ENCODE assay signal across 21 cellular contexts in the genomic region with DNA sequence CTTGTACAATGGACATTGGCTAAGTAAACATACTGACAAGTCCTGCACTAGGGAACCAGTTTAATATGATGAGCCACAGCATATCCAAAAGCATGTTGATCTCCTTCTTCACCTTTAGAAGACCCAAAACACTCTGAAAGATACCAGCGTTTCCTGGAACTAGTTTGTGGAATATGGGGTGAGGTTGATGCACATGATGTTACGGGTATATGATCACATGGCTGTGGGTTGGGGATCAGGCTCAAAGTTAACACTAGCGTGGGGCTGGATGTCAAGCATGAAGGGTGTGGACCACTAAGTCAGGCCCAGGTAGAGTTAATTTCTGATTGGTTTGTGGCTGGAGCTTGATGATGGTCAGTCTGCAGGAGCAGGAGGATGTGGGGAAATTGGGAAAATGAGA. TPM values are rescaled to one million over a fixed set of nuclear protein-coding genes. Genes with fewer than 3 reads are reported as not detected.
DNase-seq lines count a peak whose midpoint lies in the region; ATAC-seq, FAIRE-seq and TF ChIP-seq lines count a peak whose summit lies in the region.
"Had no signal": no experiment of that assay in that cellular context is flagged by ENCODE, and none has a peak within 500 bp of the region (broad histone marks: within the 10 kb centered on the region; RNA-seq: fewer than 3 reads in every experiment).

No MANE protein-coding gene starts in this region.

- TF ChIP-seq RAD21 in K562 (CRISPR knock-in tag; conservative IDR thresholded peaks at IDR 0.05 in 1 of 2, IDR thresholded peaks at IDR 0.05 in 1 of 2) (no peak), HepG2 (CRISPR knock-in tag; IDR thresholded peaks at IDR 0.05) (no peak)

- H4K20me1 ChIP-seq in MM.1S (ENCODE audit: insufficient read depth, low read length) (no peaks in the 10 kb centered on the region), K562 (replicated peaks; ENCODE audit: control insufficient read depth, insufficient read depth, low read length) (peaks cover 53% of the 10 kb centered on the region), HepG2 (ENCODE audit: insufficient read depth, low read length) (no peaks in the 10 kb centered on the region)

- FAIRE-seq in K562 (lab: Jason Lieb, UNC) (no peak), HepG2 (lab: Jason Lieb, UNC) (no peak)

- no peaks in the 10 kb centered on the region for H3K9me2 ChIP-seq in MM.1S (replicated peaks; ENCODE audit: insufficient read depth, low read length)

- H3K9me3 Mint-ChIP-seq in activated CD4-positive, alpha-beta T cell treated with anti-CD3 and anti-CD28 coated beads, Interleukin-2, amount 10 ng/mL, durations not matched to agents 7 days and 5 days = no peaks in the 10 kb centered on the region
- H3K9me3 Mint-ChIP-seq in stimulated activated naive B cell treated with anti-CD40 and anti-IgM and Interleukin-4, amounts not matched to agents 10 μg/mL and 1 μg/mL and 100 μg/mL, for 72 hours = no peaks in the 10 kb centered on the region
- no peaks in the 10 kb centered on the region for H3K9me3 Mint-ChIP-seq in activated T-helper 17 cell treated with anti-CD3 and anti-CD28 coated beads, Interleukin-2, amount 50 U/mL, for 72 hours

- TF ChIP-seq POLR2A in K562 (conservative IDR thresholded peaks at IDR 0.05) (no peak), HepG2 (IDR thresholded peaks at IDR 0.05; ENCODE audit: insufficient read depth in 1 of 2, low read depth in 2 of 2, low read length in 2 of 2) (no peak)

- ATAC-seq in K562 (no peak), HepG2 (no peak)
- ATAC-seq in stimulated activated naive B cell treated with anti-CD40 and anti-IgM and Interleukin-4, amounts not matched to agents 10 μg/mL and 1 μg/mL and 100 μg/mL, for 72 hours (replicated peaks) = no peak
- no peak for ATAC-seq in activated T-helper 17 cell treated with anti-CD3 and anti-CD28 coated beads, Interleukin-2, amount 50 U/mL, for 72 hours (replicated peaks)
- ATAC-seq: PC-3 had no signal

- H3K79me2 ChIP-seq in MM.1S (ENCODE audit: low read length) (peaks cover 37% of the 10 kb centered on the region), K562 (ENCODE audit: control insufficient read depth, insufficient read depth, low read length) (no peaks in the 10 kb centered on the region), HepG2 (ENCODE audit: insufficient read depth, low read length) (no peaks in the 10 kb centered on the region)

- peaks cover 28% of the 10 kb centered on the region for H3K27me3 Mint-ChIP-seq in activated CD4-positive, alpha-beta T cell treated with anti-CD3 and anti-CD28 coated beads, Interleukin-2, amount 10 ng/mL, durations not matched to agents 7 days and 5 days
- no peaks in the 10 kb centered on the region for H3K27me3 Mint-ChIP-seq in stimulated activated naive B cell treated with anti-CD40 and anti-IgM and Interleukin-4, amounts not matched to agents 10 μg/mL and 1 μg/mL and 100 μg/mL, for 72 hours
- peaks cover 17% of the 10 kb centered on the region for H3K27me3 Mint-ChIP-seq in activated T-helper 17 cell treated with anti-CD3 and anti-CD28 coated beads, Interleukin-2, amount 50 U/mL, for 72 hours

- peak overlapping the region; percentile 98 for H3K27ac ChIP-seq in MM.1S (ENCODE audit: low read length)
- H3K27ac ChIP-seq in K562 (ENCODE audit: extremely low read depth, low read depth, low read length) = no peak overlapping the region
- no peak overlapping the region for H3K27ac ChIP-seq in HepG2 (ENCODE audit: extremely low read length, insufficient read depth, low read length)
- H3K27ac ChIP-seq: C4-2B, RWPE1, SJSA1 had no signal

- H3K9me3 ChIP-seq in MM.1S (replicated peaks; ENCODE audit: insufficient read depth, low read length) (no peaks in the 10 kb centered on the region), K562 (replicated peaks; ENCODE audit: control insufficient read depth, insufficient read depth, low read depth, low read length) (no peaks in the 10 kb centered on the region), HepG2 (ENCODE audit: low read length) (no peaks in the 10 kb centered on the region)
- H3K9me3 ChIP-seq: Caco-2, SJSA1 had no signal

- no peak overlapping the region for H3K4me2 ChIP-seq in MM.1S (ENCODE audit: low read depth, low read length)
- H3K4me2 ChIP-seq in K562 (ENCODE audit: insufficient read depth, low read length) = no peak overlapping the region
- H3K4me2 ChIP-seq in HepG2 (ENCODE audit: low read depth, low read length) = no peak overlapping the region

- H3K9ac ChIP-seq in MM.1S (ENCODE audit: low read length) = peak overlapping the region; percentile 100
- H3K9ac ChIP-seq in K562 (ENCODE audit: insufficient read depth in 1 of 2, low read depth in 2 of 2, low read length in 2 of 2) = no peak overlapping the region
- no peak overlapping the region for H3K9ac ChIP-seq in HepG2 (ENCODE audit: insufficient read depth, low read depth, low read length)

- under 1% methylated on average over 3 of the region's 3 CpGs for WGBS in K562 (ENCODE audit: insufficient coverage, low coverage, missing lambda C conversion rate)
- 27% methylated on average over 3 of the region's 3 CpGs for WGBS in HepG2 (ENCODE audit: low lambda C conversion rate)

- POLR2A ChIA-PET in activated CD4-positive, alpha-beta T cell treated with anti-CD3 and anti-CD28 coated beads, Interleukin-2, amount 10 ng/mL, durations not matched to agents 7 days and 5 days (lab: Charles Lee) = no interaction called here
- POLR2A ChIA-PET in K562 (lab: Yijun Ruan, JAX) (interaction anchor here (0.6 to 6.6 kb wide), 17 partner anchors 10 to 109 kb away, joined by 3 to 41 read pairs (median 4); partner anchors contain the start of gene IGLL5), HepG2 (lab: Yijun Ruan, JAX) (no interaction called here)

- peaks cover 70% of the 10 kb centered on the region for H3F3A ChIP-seq in MM.1S (ENCODE audit: insufficient read depth, low read length)

- no peak for TF ChIP-seq CTCF in MM.1S (IDR thresholded peaks at IDR 0.05; ENCODE audit: low read length)
- TF ChIP-seq CTCF in K562 (IDR thresholded peaks at IDR 0.05 in 2 of 3, conservative IDR thresholded peaks at IDR 0.05 in 1 of 3; ENCODE audit: insufficient read depth in 2 of 3, low read depth in 1 of 3, low read length in 3 of 3) = no peak
- TF ChIP-seq CTCF in HepG2 (CRISPR knock-in tag; IDR thresholded peaks at IDR 0.05) = no peak

- DNase-seq in activated CD4-positive, alpha-beta T cell treated with anti-CD3 and anti-CD28 coated beads, Interleukin-2, amount 10 ng/mL, durations not matched to agents 7 days and 5 days = no peak
- no peak for DNase-seq in activated CD4-positive, alpha-beta T cell treated with anti-CD3 and anti-CD28 coated beads for 4 hours
- DNase-seq in MM.1S (no peak), K562 (ENCODE audit: extremely low read depth in 1 of 4, low spot score in 3 of 4) (peak in 3 of 4 experiments; percentile 56 to 58 (median 56)), HepG2 (ENCODE audit: low spot score) (no peak)
- no peak for DNase-seq in stimulated activated naive B cell treated with anti-CD40 and anti-IgM and Interleukin-4, amounts not matched to agents 10 μg/mL and 1 μg/mL and 100 μg/mL, for 72 hours
- no peak for DNase-seq in stimulated activated CD4-positive, alpha-beta T cell treated with anti-CD3 and anti-CD28 coated beads, Interleukin-15, amount 100 ng/mL, for 24 hours
- DNase-seq: 8988T, DMS153, H7, NCI-H1092, NCI-H2107, NCI-H345, NCI-H526, PC-3 had no signal

- peak overlapping the region; percentile 99; the same call in 1 of the 2 replicates for H3K4me3 ChIP-seq in MM.1S (ENCODE audit: low read length)
- H3K4me3 ChIP-seq in K562 = no peak overlapping the region
- H3K4me3 ChIP-seq in HepG2 (replicated peaks in 1 of 3; ENCODE audit: insufficient read depth in 1 of 3, low read depth in 2 of 3, low read length in 3 of 3) = no peak overlapping the region
- H3K4me3 ChIP-seq: SJSA1 had no signal

- H3K27me3 ChIP-seq in MM.1S (replicated peaks; ENCODE audit: insufficient read depth, low read length) (no peaks in the 10 kb centered on the region), K562 (ENCODE audit: control insufficient read depth in 2 of 2, insufficient read depth in 2 of 2, low read length in 2 of 2) (peaks cover 13 to 47% of the 10 kb centered on the region in 2 experiments; a peak in 4 of 5 replicates), HepG2 (ENCODE audit: control insufficient read depth in 1 of 2, insufficient read depth in 2 of 2, low read length in 2 of 2) (peaks cover 3 to 37% of the 10 kb centered on the region in 2 experiments; a peak in 4 of 5 replicates)
- H3K27me3 ChIP-seq: SJSA1 had no signal

- H2AFZ ChIP-seq in MM.1S (ENCODE audit: low read length) (no peak overlapping the region), K562 (ENCODE audit: low read depth, low read length) (no peak overlapping the region), HepG2 (ENCODE audit: low read length) (no peak overlapping the region)

- H3K36me3 ChIP-seq in MM.1S (replicated peaks; ENCODE audit: insufficient read depth, low read length) (peaks cover 28% of the 10 kb centered on the region), K562 (ENCODE audit: control insufficient read depth, insufficient read depth, low read length) (no peaks in the 10 kb centered on the region), HepG2 (replicated peaks in 1 of 2; ENCODE audit: control insufficient read depth in 1 of 2, insufficient read depth in 2 of 2, low read length in 2 of 2) (no peaks in the 10 kb centered on the region)
- H3K36me3 ChIP-seq: SJSA1 had no signal

- H3K4me1 ChIP-seq in MM.1S (ENCODE audit: low read length) (peaks cover 47% of the 10 kb centered on the region), K562 (replicated peaks in 1 of 2; ENCODE audit: control insufficient read depth in 2 of 2, insufficient read depth in 2 of 2, low read length in 2 of 2) (no peaks in the 10 kb centered on the region), HepG2 (ENCODE audit: insufficient read depth, low read length) (no peaks in the 10 kb centered on the region)
- H3K4me1 ChIP-seq: Caco-2 had no signal

- in situ Hi-C loops in K562 (cut with MboI) (no loop called here), HepG2 (cut with HindIII; ENCODE audit: extremely low pct_ligation_motif_present, low pct_unique_long_range_greater_than_20kb) (no loop called here)

- H3K4me3 Mint-ChIP-seq in activated CD4-positive, alpha-beta T cell treated with anti-CD3 and anti-CD28 coated beads, Interleukin-2, amount 10 ng/mL, durations not matched to agents 7 days and 5 days = no peak overlapping the region
- H3K4me3 Mint-ChIP-seq in stimulated activated naive B cell treated with anti-CD40 and anti-IgM and Interleukin-4, amounts not matched to agents 10 μg/mL and 1 μg/mL and 100 μg/mL, for 72 hours = peak overlapping the region in 1 of 2 donors; percentile 28
- no peak overlapping the region for H3K4me3 Mint-ChIP-seq in activated T-helper 17 cell treated with anti-CD3 and anti-CD28 coated beads, Interleukin-2, amount 50 U/mL, for 72 hours

- H3K9me1 ChIP-seq in K562 (ENCODE audit: control insufficient read depth, insufficient read depth, low read length) = no peaks in the 10 kb centered on the region

- H3K36me3 Mint-ChIP-seq in activated CD4-positive, alpha-beta T cell treated with anti-CD3 and anti-CD28 coated beads, Interleukin-2, amount 10 ng/mL, durations not matched to agents 7 days and 5 days (ENCODE audit: low read depth) = no peaks in the 10 kb centered on the region
- peaks cover 9 to 18% of the 10 kb centered on the region in 2 donors for H3K36me3 Mint-ChIP-seq in stimulated activated naive B cell treated with anti-CD40 and anti-IgM and Interleukin-4, amounts not matched to agents 10 μg/mL and 1 μg/mL and 100 μg/mL, for 72 hours
- H3K36me3 Mint-ChIP-seq in activated T-helper 17 cell treated with anti-CD3 and anti-CD28 coated beads, Interleukin-2, amount 50 U/mL, for 72 hours (ENCODE audit: low read depth) = no peaks in the 10 kb centered on the region

- TF ChIP-seq EP300 in K562 (IDR thresholded peaks at IDR 0.05; ENCODE audit: low read length) (no peak), HepG2 (IDR thresholded peaks at IDR 0.05; ENCODE audit: low read depth in 2 of 2, low read length in 2 of 2) (no peak), HepG2 (CRISPR knock-in tag; IDR thresholded peaks at IDR 0.05; ENCODE audit: borderline replicate concordance) (no peak)

- peak overlapping the region; percentile 1 for H3K27ac Mint-ChIP-seq in activated CD4-positive, alpha-beta T cell treated with anti-CD3 and anti-CD28 coated beads, Interleukin-2, amount 10 ng/mL, durations not matched to agents 7 days and 5 days
- H3K27ac Mint-ChIP-seq in stimulated activated naive B cell treated with anti-CD40 and anti-IgM and Interleukin-4, amounts not matched to agents 10 μg/mL and 1 μg/mL and 100 μg/mL, for 72 hours = peak overlapping the region; percentile 48
- no peak overlapping the region for H3K27ac Mint-ChIP-seq in activated T-helper 17 cell treated with anti-CD3 and anti-CD28 coated beads, Interleukin-2, amount 50 U/mL, for 72 hours

- H3K4me1 Mint-ChIP-seq in activated CD4-positive, alpha-beta T cell treated with anti-CD3 and anti-CD28 coated beads, Interleukin-2, amount 10 ng/mL, durations not matched to agents 7 days and 5 days = peaks cover 5% of the 10 kb centered on the region
- H3K4me1 Mint-ChIP-seq in stimulated activated naive B cell treated with anti-CD40 and anti-IgM and Interleukin-4, amounts not matched to agents 10 μg/mL and 1 μg/mL and 100 μg/mL, for 72 hours = peaks cover 68 to 81% of the 10 kb centered on the region in 2 donors
- H3K4me1 Mint-ChIP-seq in activated T-helper 17 cell treated with anti-CD3 and anti-CD28 coated beads, Interleukin-2, amount 50 U/mL, for 72 hours = no peaks in the 10 kb centered on the region

- CTCF ChIA-PET in activated CD4-positive, alpha-beta T cell treated with anti-CD3 and anti-CD28 coated beads, Interleukin-2, amount 10 ng/mL, durations not matched to agents 7 days and 5 days (lab: Charles Lee) = interaction anchor here (1.1 to 2.8 kb wide), 4 partner anchors 13 to 108 kb away, joined by 3 to 9 read pairs (median 4); no protein-coding TSS in a partner anchor
- CTCF ChIA-PET in K562 (lab: Yijun Ruan, JAX; ENCODE audit: low intra/inter-chr PET ratio) (interaction anchor here (0.5 to 1.8 kb wide), 3 partner anchors 13 to 234 kb away, joined by 3 to 4 read pairs (median 3); no protein-coding TSS in a partner anchor), HepG2 (lab: Yijun Ruan, JAX; ENCODE audit: low intra/inter-chr PET ratio, low total read pairs) (no interaction called here)

- BruUV-seq in K562 (replicated peaks; lab: Mats Ljungman, UMichigan) (no TSS peak), HepG2 (replicated peaks; lab: Mats Ljungman, UMichigan) (no TSS peak)

- intact Hi-C loops in K562 (cut with micrococcal nuclease) (no loop called here), HepG2 (cut with micrococcal nuclease; ENCODE audit: unreplicated experiment) (no loop called here)

RNA-seq across cellular contexts. Expression of gene IGLL5, which starts 9.0 kb away (rescaled TPM):
- not detected for total RNA-seq in activated CD4-positive, alpha-beta T cell treated with anti-CD3 and anti-CD28 coated beads, Interleukin-2, amount 10 ng/mL, durations not matched to agents 7 days and 5 days
- not detected in 2 replicates for total RNA-seq in K562 (2011; cell fraction: chromatin; rRNA removed; ENCODE audit: low replicate concordance)
- total RNA-seq in K562 (2011; cell fraction: nucleolus; rRNA removed) = not detected in 2 replicates
- not detected in 2 replicates for total RNA-seq in K562 (2011; cell fraction: nucleoplasm; rRNA removed)
- total RNA-seq in K562 (2014; rRNA removed) (not detected in 2 replicates), K562 (2014; rRNA removed; fragmentation: Illumina TruSeq; extraction: Trizol) (not detected in 2 replicates), K562 (2015; rRNA removed; fragmentation: Illumina TruSeq; extraction: Trizol) (not detected in 2 replicates), K562 (2021) (not detected in 2 replicates), HepG2 (2016; rRNA removed; fragmentation: Illumina TruSeq; extraction: Trizol) (not detected in 2 replicates)
- polyA plus RNA-seq in K562 (2011; rRNA removed) (not detected in 2 replicates), K562 (2014; fragmentation: Illumina TruSeq; extraction: Trizol) (not detected in 2 replicates), K562 (2014; fragmentation: Nextera tagmentation; extraction: Ambion mirVana) (not detected), K562 (2014; rRNA removed) (not detected in 2 replicates), HepG2 (2011; rRNA removed) (not detected in 2 replicates)
- not detected in 2 replicates for polyA plus RNA-seq in K562 (2011; cell fraction: cytosol; rRNA removed)
- polyA plus RNA-seq in K562 (2011; cell fraction: nucleus; rRNA removed) = not detected in 2 replicates
- not detected in 2 replicates for polyA plus RNA-seq in K562 (2012)
- polyA minus RNA-seq in K562 (2011; rRNA and poly(A)+ RNA removed) = not detected in 2 replicates
- not detected in 2 replicates for polyA minus RNA-seq in K562 (2011; cell fraction: cytosol; rRNA and poly(A)+ RNA removed)
- not detected in 2 replicates for polyA minus RNA-seq in K562 (2011; cell fraction: nucleus; rRNA and poly(A)+ RNA removed)
- total RNA-seq in HepG2 (2016; cell fraction: cytosol; rRNA removed; fragmentation: Illumina TruSeq; extraction: Trizol; ENCODE audit: low read depth) = not detected in 2 replicates
- total RNA-seq in HepG2 (2016; cell fraction: insoluble cytoplasmic fraction; rRNA removed; fragmentation: Illumina TruSeq; extraction: Trizol) = not detected in 2 replicates
- total RNA-seq in HepG2 (2016; cell fraction: membrane; rRNA removed; fragmentation: Illumina TruSeq; extraction: Trizol) = not detected in 2 replicates
- total RNA-seq in HepG2 (2016; cell fraction: nucleus; rRNA removed; fragmentation: Illumina TruSeq; extraction: Trizol) = not detected in 2 replicates
- not detected in 2 replicates for polyA plus RNA-seq in HepG2 (2011; cell fraction: cytosol; rRNA removed)
- not detected in 2 replicates for polyA plus RNA-seq in HepG2 (2011; cell fraction: nucleus; rRNA removed)
- polyA plus RNA-seq in HepG2 (2012) = not detected in 2 replicates
- polyA plus RNA-seq in HepG2 (2016; cell fraction: cytosol; fragmentation: Illumina TruSeq; extraction: Trizol; ENCODE audit: low read depth) = not detected in 2 replicates
- polyA plus RNA-seq in HepG2 (2016; cell fraction: insoluble cytoplasmic fraction; fragmentation: Illumina TruSeq; extraction: Trizol; ENCODE audit: low read depth) = not detected in 2 replicates
- not detected in 2 replicates for polyA plus RNA-seq in HepG2 (2016; cell fraction: membrane; fragmentation: Illumina TruSeq; extraction: Trizol; ENCODE audit: low read depth)
- not detected in 2 replicates for polyA plus RNA-seq in HepG2 (2016; cell fraction: nucleus; fragmentation: Illumina TruSeq; extraction: Trizol; ENCODE audit: insufficient read depth, low read depth)
- not detected in 2 replicates for polyA minus RNA-seq in HepG2 (2011; rRNA and poly(A)+ RNA removed; ENCODE audit: low replicate concordance)
- not detected in 2 replicates for polyA minus RNA-seq in HepG2 (2011; cell fraction: cytosol; rRNA and poly(A)+ RNA removed)
- polyA minus RNA-seq in HepG2 (2011; cell fraction: nucleus; rRNA and poly(A)+ RNA removed) = not detected in 2 replicates
- total RNA-seq in activated T-helper 17 cell treated with anti-CD3 and anti-CD28 coated beads, Interleukin-2, amount 50 U/mL, for 72 hours = not detected
- total RNA-seq: Caco-2, H7, MCF 10A, PC-3, SJSA1 had no signal

Comparison
In these comparisons a context has a peak if more than half of its experiments do, and no peak if none do; other contexts are left out.
1. DNase-seq: peak in K562 (3 of 4); none in activated CD4-positive, alpha-beta T cell treated with anti-CD3 and anti-CD28 coated beads, Interleukin-2, amount 10 ng/mL, durations not matched to agents 7 days and 5 days (single experiment), activated CD4-positive, alpha-beta T cell treated with anti-CD3 and anti-CD28 coated beads for 4 hours (0 of 2), MM.1S (single experiment), stimulated activated naive B cell treated with anti-CD40 and anti-IgM and Interleukin-4, amounts not matched to agents 10 μg/mL and 1 μg/mL and 100 μg/mL, for 72 hours (single experiment), HepG2 (single experiment) and stimulated activated CD4-positive, alpha-beta T cell treated with anti-CD3 and anti-CD28 coated beads, Interleukin-15, amount 100 ng/mL, for 24 hours (single experiment).